10 cellular contexts compared by ENCODE assay signal in the genomic region with DNA sequence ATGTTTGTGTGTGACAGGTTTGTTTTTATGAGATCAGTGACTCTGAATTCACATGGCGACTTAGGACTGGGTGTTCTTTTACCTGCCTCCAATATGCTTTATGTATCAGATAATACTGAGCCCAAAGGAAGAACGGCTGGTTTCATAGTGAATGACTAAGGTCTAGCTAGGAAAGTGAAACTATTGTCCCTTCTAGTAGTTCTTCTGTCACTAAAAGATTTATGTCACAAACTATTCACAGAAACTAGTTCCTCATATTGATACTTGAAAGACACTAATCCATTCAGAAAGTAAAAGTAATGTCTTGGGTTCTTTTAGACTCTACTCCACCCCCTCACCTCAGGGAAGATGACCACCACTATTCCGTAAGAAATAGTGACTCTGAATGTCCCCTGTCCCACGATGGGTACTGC.
DNase-seq lines count a peak whose midpoint lies in the region; ATAC-seq and TF ChIP-seq lines count a peak whose summit lies in the region.
"Had no signal": no experiment of that assay in that cellular context is flagged by ENCODE, and none has a peak within 500 bp of the region (broad histone marks: within the 10 kb centered on the region; RNA-seq: fewer than 3 reads in every experiment).

No MANE protein-coding gene starts in this region.

- no peak overlapping the region for H3K4me2 ChIP-seq in PC-3 (ENCODE audit: low read length)

- H3K27ac Mint-ChIP-seq in activated CD8-positive, alpha-beta T cell treated with anti-CD3 and anti-CD28 coated beads for 36 hours = no peak overlapping the region
- H3K27ac Mint-ChIP-seq in naive thymus-derived CD4-positive, alpha-beta T cell = no peak overlapping the region

- ATAC-seq in GM18519 (IDR thresholded peaks at IDR 0.05; ENCODE audit: low FRiP score, unreplicated experiment) (peak; percentile 78), GM21515 (IDR thresholded peaks at IDR 0.05; ENCODE audit: unreplicated experiment) (peak; percentile 56), HG03196 (IDR thresholded peaks at IDR 0.05; ENCODE audit: unreplicated experiment) (peak; percentile 61), PC-3 (no peak)
- peak; percentile 79 for ATAC-seq in activated CD8-positive, alpha-beta T cell treated with anti-CD3 and anti-CD28 coated beads for 36 hours
- ATAC-seq in naive thymus-derived CD4-positive, alpha-beta T cell = no peak
- ATAC-seq: pancreas had no signal

- H3K9ac ChIP-seq in PC-3 (ENCODE audit: low read length) = no peak overlapping the region

- H3K36me3 ChIP-seq in PC-3 (ENCODE audit: low read depth, low read length) = no peaks in the 10 kb centered on the region
- no peaks in the 10 kb centered on the region for H3K36me3 ChIP-seq in naive thymus-derived CD4-positive, alpha-beta T cell (ENCODE audit: control insufficient read depth in 2 of 3, insufficient read depth in 3 of 3, low read length in 3 of 3)
- H3K36me3 ChIP-seq: pancreas had no signal

- no peak overlapping the region for H3K27ac ChIP-seq in PC-3 (ENCODE audit: low read length)
- H3K27ac ChIP-seq in naive thymus-derived CD4-positive, alpha-beta T cell (ENCODE audit: low read depth, low read length) = no peak overlapping the region
- H3K27ac ChIP-seq: pancreas had no signal

- no peaks in the 10 kb centered on the region for H3K9me3 Mint-ChIP-seq in activated CD8-positive, alpha-beta T cell treated with anti-CD3 and anti-CD28 coated beads for 36 hours
- no peaks in the 10 kb centered on the region for H3K9me3 Mint-ChIP-seq in naive thymus-derived CD4-positive, alpha-beta T cell

- CTCF ChIA-PET in activated CD8-positive, alpha-beta T cell treated with anti-CD3 and anti-CD28 coated beads for 36 hours (lab: Charles Lee) = interaction anchor here (1.0 to 10.2 kb wide), 3 partner anchors 11 to 520 kb away, joined by 3 to 194 read pairs (median 4); no protein-coding TSS in a partner anchor
- CTCF ChIA-PET in PC-3 (lab: Charles Lee) = no interaction called here
- CTCF ChIA-PET in naive thymus-derived CD4-positive, alpha-beta T cell (lab: Charles Lee) = interaction anchor here (0.7 to 8.6 kb wide), 2 partner anchors 14 to 522 kb away, joined by 4 to 111 read pairs; no protein-coding TSS in a partner anchor

- H3K27me3 Mint-ChIP-seq in activated CD8-positive, alpha-beta T cell treated with anti-CD3 and anti-CD28 coated beads for 36 hours = peaks cover 9% of the 10 kb centered on the region
- peaks cover 0 to 10% (median 5%) of the 10 kb centered on the region in 5 donors for H3K27me3 Mint-ChIP-seq in naive thymus-derived CD4-positive, alpha-beta T cell

- H3K4me3 Mint-ChIP-seq in activated CD8-positive, alpha-beta T cell treated with anti-CD3 and anti-CD28 coated beads for 36 hours = no peak overlapping the region
- peak overlapping the region in 1 of 10 donors; percentile 18 for H3K4me3 Mint-ChIP-seq in naive thymus-derived CD4-positive, alpha-beta T cell

- H3K9me2 ChIP-seq in PC-3 (replicated peaks; ENCODE audit: low read length) = no peaks in the 10 kb centered on the region

- intact Hi-C loops in activated CD8-positive, alpha-beta T cell treated with anti-CD3 and anti-CD28 coated beads for 36 hours (cut with micrococcal nuclease) = no loop called here
- intact Hi-C loops in PC-3 (cut with micrococcal nuclease) = no loop called here
- intact Hi-C loops in naive thymus-derived CD4-positive, alpha-beta T cell (cut with micrococcal nuclease) = no loop called here

- H3K36me3 Mint-ChIP-seq in activated CD8-positive, alpha-beta T cell treated with anti-CD3 and anti-CD28 coated beads for 36 hours (ENCODE audit: low read depth) = no peaks in the 10 kb centered on the region
- H3K36me3 Mint-ChIP-seq in naive thymus-derived CD4-positive, alpha-beta T cell = no peaks in the 10 kb centered on the region

- H3K27me3 ChIP-seq in PC-3 (ENCODE audit: low read length) = no peaks in the 10 kb centered on the region
- no peaks in the 10 kb centered on the region for H3K27me3 ChIP-seq in naive thymus-derived CD4-positive, alpha-beta T cell (ENCODE audit: control insufficient read depth in 2 of 2, insufficient read depth in 2 of 2, low read length in 2 of 2)
- H3K27me3 ChIP-seq: pancreas had no signal

- no peak for DNase-seq in activated CD8-positive, alpha-beta T cell treated with anti-CD3 and anti-CD28 coated beads for 36 hours
- no peak for DNase-seq in PC-3
- DNase-seq in naive thymus-derived CD4-positive, alpha-beta T cell = no peak
- DNase-seq in NCI-H1694 (lab: John Stamatoyannopoulos, UW) = no peak
- DNase-seq in NCI-H2227 treated with DMSO at 0.1 percent for 48 hours (lab: John Stamatoyannopoulos, UW) = no peak
- DNase-seq: DMS53, pancreas had no signal

- no peak overlapping the region for H2AFZ ChIP-seq in PC-3 (ENCODE audit: low read length)

- no TSS peak for BruUV-seq in PC-3 (replicated peaks; lab: Mats Ljungman, UMichigan)

- peaks cover 1% of the 10 kb centered on the region; the same call in 1 of the 2 replicates for H3K4me1 ChIP-seq in PC-3 (ENCODE audit: insufficient read depth, low read length)
- H3K4me1 ChIP-seq in naive thymus-derived CD4-positive, alpha-beta T cell (ENCODE audit: control insufficient read depth in 2 of 2, insufficient read depth in 2 of 2, low read length in 2 of 2) = no peaks in the 10 kb centered on the region
- H3K4me1 ChIP-seq: pancreas had no signal

- no peak overlapping the region for H3K4me3 ChIP-seq in PC-3 (ENCODE audit: low read length)
- no peak overlapping the region for H3K4me3 ChIP-seq in naive thymus-derived CD4-positive, alpha-beta T cell (ENCODE audit: low read length)
- H3K4me3 ChIP-seq: pancreas had no signal

- no peaks in the 10 kb centered on the region for H3K9me3 ChIP-seq in PC-3 (ENCODE audit: low read length)
- no peaks in the 10 kb centered on the region for H3K9me3 ChIP-seq in naive thymus-derived CD4-positive, alpha-beta T cell (ENCODE audit: control insufficient read depth in 2 of 3, low read length in 3 of 3)
- H3K9me3 ChIP-seq: pancreas had no signal

- H3K79me2 ChIP-seq in PC-3 (ENCODE audit: low read length) = no peaks in the 10 kb centered on the region

- no peaks in the 10 kb centered on the region for H3F3A ChIP-seq in PC-3 (ENCODE audit: low read length, unreplicated experiment)

- TF ChIP-seq CTCF in activated CD8-positive, alpha-beta T cell treated with anti-CD3 and anti-CD28 coated beads for 36 hours (IDR thresholded peaks at IDR 0.05) = no peak
- TF ChIP-seq CTCF in PC-3 (conservative IDR thresholded peaks at IDR 0.05; ENCODE audit: low read depth, low read length) = no peak

- H4K20me1 ChIP-seq in PC-3 (ENCODE audit: low read length) = no peaks in the 10 kb centered on the region

- peaks cover 12% of the 10 kb centered on the region for H3K4me1 Mint-ChIP-seq in activated CD8-positive, alpha-beta T cell treated with anti-CD3 and anti-CD28 coated beads for 36 hours (ENCODE audit: low read depth)
- peaks cover 0 to 24% (median 0%) of the 10 kb centered on the region in 7 donors for H3K4me1 Mint-ChIP-seq in naive thymus-derived CD4-positive, alpha-beta T cell

- POLR2A ChIA-PET in activated CD8-positive, alpha-beta T cell treated with anti-CD3 and anti-CD28 coated beads for 36 hours (lab: Charles Lee) = interaction anchor here (0.6 kb wide), 1 partner anchor 204 kb away, joined by 3 read pairs; a partner anchor contains a TSS
- POLR2A ChIA-PET in PC-3 (lab: Charles Lee; ENCODE audit: unreplicated experiment) = no interaction called here
- POLR2A ChIA-PET in naive thymus-derived CD4-positive, alpha-beta T cell (lab: Charles Lee) = no interaction called here

Comparison
In these comparisons a context has a peak if more than half of its experiments do, and no peak if none do; other contexts are left out.
1. ATAC-seq: peak in GM18519 (single experiment), GM21515 (single experiment), HG03196 (single experiment) and activated CD8-positive, alpha-beta T cell treated with anti-CD3 and anti-CD28 coated beads for 36 hours (single experiment); none in PC-3 (single experiment) and naive thymus-derived CD4-positive, alpha-beta T cell (single experiment).